In the genomic region with DNA sequence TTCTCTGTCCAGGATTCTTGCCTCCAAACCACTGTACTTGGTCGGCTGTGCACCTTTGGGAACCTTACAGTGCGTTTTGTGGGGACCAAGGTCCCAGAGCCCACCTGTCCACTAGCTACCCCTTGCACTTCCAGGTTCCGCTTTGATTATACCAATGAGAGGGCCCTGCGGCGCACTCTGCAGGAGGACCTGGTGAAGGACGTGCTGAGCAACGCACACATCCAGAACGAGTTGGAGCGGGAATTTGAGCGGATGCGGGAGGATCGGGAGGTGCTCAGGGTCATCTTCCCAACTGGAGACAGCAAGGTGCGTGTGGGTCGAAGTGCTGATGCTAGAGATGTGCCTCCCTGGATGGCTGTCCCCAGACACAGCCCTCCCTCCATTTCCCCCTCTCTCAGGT, we compare ENCODE assay signal across 1 cellular context.
TF ChIP-seq lines count a peak whose summit lies in the region.

No MANE protein-coding gene starts in this region.

TF ChIP-seq in GM23338, 12 proteins besides CTCF, POLR2A, EP300 and RAD21 (continued from another document):
- TF ChIP-seq, protein P1, sequence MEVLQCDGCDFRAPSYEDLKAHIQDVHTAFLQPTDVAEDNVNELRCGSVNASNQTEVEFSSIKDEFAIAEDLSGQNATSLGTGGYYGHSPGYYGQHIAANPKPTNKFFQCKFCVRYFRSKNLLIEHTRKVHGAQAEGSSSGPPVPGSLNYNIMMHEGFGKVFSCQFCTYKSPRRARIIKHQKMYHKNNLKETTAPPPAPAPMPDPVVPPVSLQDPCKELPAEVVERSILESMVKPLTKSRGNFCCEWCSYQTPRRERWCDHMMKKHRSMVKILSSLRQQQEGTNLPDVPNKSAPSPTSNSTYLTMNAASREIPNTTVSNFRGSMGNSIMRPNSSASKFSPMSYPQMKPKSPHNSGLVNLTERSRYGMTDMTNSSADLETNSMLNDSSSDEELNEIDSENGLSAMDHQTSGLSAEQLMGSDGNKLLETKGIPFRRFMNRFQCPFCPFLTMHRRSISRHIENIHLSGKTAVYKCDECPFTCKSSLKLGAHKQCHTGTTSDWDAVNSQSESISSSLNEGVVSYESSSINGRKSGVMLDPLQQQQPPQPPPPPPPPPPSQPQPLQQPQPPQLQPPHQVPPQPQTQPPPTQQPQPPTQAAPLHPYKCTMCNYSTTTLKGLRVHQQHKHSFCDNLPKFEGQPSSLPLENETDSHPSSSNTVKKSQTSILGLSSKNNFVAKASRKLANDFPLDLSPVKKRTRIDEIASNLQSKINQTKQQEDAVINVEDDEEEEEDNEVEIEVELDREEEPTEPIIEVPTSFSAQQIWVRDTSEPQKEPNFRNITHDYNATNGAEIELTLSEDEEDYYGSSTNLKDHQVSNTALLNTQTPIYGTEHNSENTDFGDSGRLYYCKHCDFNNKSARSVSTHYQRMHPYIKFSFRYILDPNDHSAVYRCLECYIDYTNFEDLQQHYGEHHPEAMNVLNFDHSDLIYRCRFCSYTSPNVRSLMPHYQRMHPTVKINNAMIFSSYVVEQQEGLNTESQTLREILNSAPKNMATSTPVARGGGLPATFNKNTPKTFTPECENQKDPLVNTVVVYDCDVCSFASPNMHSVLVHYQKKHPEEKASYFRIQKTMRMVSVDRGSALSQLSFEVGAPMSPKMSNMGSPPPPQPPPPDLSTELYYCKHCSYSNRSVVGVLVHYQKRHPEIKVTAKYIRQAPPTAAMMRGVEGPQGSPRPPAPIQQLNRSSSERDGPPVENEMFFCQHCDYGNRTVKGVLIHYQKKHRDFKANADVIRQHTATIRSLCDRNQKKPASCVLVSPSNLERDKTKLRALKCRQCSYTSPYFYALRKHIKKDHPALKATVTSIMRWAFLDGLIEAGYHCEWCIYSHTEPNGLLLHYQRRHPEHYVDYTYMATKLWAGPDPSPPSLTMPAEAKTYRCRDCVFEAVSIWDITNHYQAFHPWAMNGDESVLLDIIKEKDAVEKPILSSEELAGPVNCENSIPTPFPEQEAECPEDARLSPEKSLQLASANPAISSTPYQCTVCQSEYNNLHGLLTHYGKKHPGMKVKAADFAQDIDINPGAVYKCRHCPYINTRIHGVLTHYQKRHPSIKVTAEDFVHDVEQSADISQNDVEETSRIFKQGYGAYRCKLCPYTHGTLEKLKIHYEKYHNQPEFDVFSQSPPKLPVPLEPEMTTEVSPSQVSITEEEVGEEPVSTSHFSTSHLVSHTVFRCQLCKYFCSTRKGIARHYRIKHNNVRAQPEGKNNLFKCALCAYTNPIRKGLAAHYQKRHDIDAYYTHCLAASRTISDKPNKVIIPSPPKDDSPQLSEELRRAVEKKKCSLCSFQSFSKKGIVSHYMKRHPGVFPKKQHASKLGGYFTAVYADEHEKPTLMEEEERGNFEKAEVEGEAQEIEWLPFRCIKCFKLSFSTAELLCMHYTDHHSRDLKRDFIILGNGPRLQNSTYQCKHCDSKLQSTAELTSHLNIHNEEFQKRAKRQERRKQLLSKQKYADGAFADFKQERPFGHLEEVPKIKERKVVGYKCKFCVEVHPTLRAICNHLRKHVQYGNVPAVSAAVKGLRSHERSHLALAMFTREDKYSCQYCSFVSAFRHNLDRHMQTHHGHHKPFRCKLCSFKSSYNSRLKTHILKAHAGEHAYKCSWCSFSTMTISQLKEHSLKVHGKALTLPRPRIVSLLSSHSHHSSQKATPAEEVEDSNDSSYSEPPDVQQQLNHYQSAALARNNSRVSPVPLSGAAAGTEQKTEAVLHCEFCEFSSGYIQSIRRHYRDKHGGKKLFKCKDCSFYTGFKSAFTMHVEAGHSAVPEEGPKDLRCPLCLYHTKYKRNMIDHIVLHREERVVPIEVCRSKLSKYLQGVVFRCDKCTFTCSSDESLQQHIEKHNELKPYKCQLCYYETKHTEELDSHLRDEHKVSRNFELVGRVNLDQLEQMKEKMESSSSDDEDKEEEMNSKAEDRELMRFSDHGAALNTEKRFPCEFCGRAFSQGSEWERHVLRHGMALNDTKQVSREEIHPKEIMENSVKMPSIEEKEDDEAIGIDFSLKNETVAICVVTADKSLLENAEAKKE (CRISPR knock-in tag; IDR thresholded peaks at IDR 0.05), result no peak
- TF ChIP-seq, protein P2, sequence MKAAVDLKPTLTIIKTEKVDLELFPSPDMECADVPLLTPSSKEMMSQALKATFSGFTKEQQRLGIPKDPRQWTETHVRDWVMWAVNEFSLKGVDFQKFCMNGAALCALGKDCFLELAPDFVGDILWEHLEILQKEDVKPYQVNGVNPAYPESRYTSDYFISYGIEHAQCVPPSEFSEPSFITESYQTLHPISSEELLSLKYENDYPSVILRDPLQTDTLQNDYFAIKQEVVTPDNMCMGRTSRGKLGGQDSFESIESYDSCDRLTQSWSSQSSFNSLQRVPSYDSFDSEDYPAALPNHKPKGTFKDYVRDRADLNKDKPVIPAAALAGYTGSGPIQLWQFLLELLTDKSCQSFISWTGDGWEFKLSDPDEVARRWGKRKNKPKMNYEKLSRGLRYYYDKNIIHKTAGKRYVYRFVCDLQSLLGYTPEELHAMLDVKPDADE (IDR thresholded peaks at IDR 0.05), result no peak
- TF ChIP-seq ZNF331 (CRISPR knock-in tag; IDR thresholded peaks at IDR 0.05; ENCODE audit: low read depth) (no peak), POLR2AphosphoS5 (IDR thresholded peaks at IDR 0.05; ENCODE audit: low read depth) (no peak), EZH2phosphoT487 (IDR thresholded peaks at IDR 0.05; ENCODE audit: unreplicated experiment) (no peak), EZH2 (IDR thresholded peaks at IDR 0.05; ENCODE audit: low read depth, unreplicated experiment) (no peak), STAT1 (IDR thresholded peaks at IDR 0.05; ENCODE audit: unreplicated experiment) (no peak)
